In genomic region chr2:25829377-25829704, GRCh38 we compare ENCODE assay signal across 25 cellular contexts. TPM values are rescaled to one million over a fixed set of nuclear protein-coding genes. Genes with fewer than 3 reads are reported as not detected.
A peak's percentile ranks its signal among the peaks of the same experiment; 100 is the strongest.
DNase-seq lines count a peak whose midpoint lies in the region; ATAC-seq and TF ChIP-seq lines count a peak whose summit lies in the region.
"Had no signal": no experiment of that assay in that cellular context is flagged by ENCODE, and none has a peak within 500 bp of the region (broad histone marks: within the 10 kb centered on the region; RNA-seq: fewer than 3 reads in every experiment).

No MANE protein-coding gene starts in this region.

- CTCF ChIA-PET in activated naive CD4-positive, alpha-beta T cell treated with anti-CD3 and anti-CD28 coated beads for 36 hours (lab: Charles Lee), result interaction anchor here (1.9 kb wide), 1 partner anchor 23 kb away, joined by 7 read pairs; no protein-coding TSS in a partner anchor
- CTCF ChIA-PET in activated naive CD4-positive, alpha-beta T cell treated with anti-CD3 and anti-CD28 coated beads, Interleukin-2, amount 10 ng/mL, durations not matched to agents 7 days and 5 days (lab: Charles Lee), result interaction anchor here (1.1 kb wide), 1 partner anchor 9 kb away, joined by 3 read pairs; no protein-coding TSS in a partner anchor

- peak overlapping the region; percentile 76 for H3K9ac ChIP-seq in adipocyte (ENCODE audit: low read length)
- H3K9ac ChIP-seq: BLaER1 treated with 17β-estradiol and CSF1 and Interleukin-3, amounts not matched to agents 10 nM and 100 nM had no signal

- no peak for TF ChIP-seq CTCF in thyroid gland (IDR thresholded peaks at IDR 0.05)
- no peak for TF ChIP-seq CTCF in heart left ventricle (IDR thresholded peaks at IDR 0.05)

- H3K4me1 Mint-ChIP-seq in activated naive CD4-positive, alpha-beta T cell treated with anti-CD3 and anti-CD28 coated beads for 36 hours (ENCODE audit: low read depth), result peaks cover 73% of the 10 kb centered on the region
- H3K4me1 Mint-ChIP-seq in activated naive CD4-positive, alpha-beta T cell treated with anti-CD3 and anti-CD28 coated beads, Interleukin-2, amount 10 ng/mL, durations not matched to agents 7 days and 5 days, result peaks cover 64% of the 10 kb centered on the region

- no peaks in the 10 kb centered on the region for H3K27me3 Mint-ChIP-seq in activated naive CD4-positive, alpha-beta T cell treated with anti-CD3 and anti-CD28 coated beads for 36 hours (ENCODE audit: low read depth)
- no peaks in the 10 kb centered on the region for H3K27me3 Mint-ChIP-seq in activated naive CD4-positive, alpha-beta T cell treated with anti-CD3 and anti-CD28 coated beads, Interleukin-2, amount 10 ng/mL, durations not matched to agents 7 days and 5 days
- H3K27me3 Mint-ChIP-seq: IgD-negative memory B cell had no signal

- intact Hi-C loops in activated naive CD4-positive, alpha-beta T cell treated with anti-CD3 and anti-CD28 coated beads for 36 hours (cut with micrococcal nuclease), result no loop called here
- intact Hi-C loops in thyroid gland (cut with DNase I) (no loop called here), left ventricle myocardium superior (cut with micrococcal nuclease) (no loop called here), heart left ventricle (cut with DNase I) (no loop called here)

- H3K9me3 ChIP-seq in adipocyte (ENCODE audit: control insufficient read depth, low read length), result peaks cover 9% of the 10 kb centered on the region
- no peaks in the 10 kb centered on the region for H3K9me3 ChIP-seq in thyroid gland
- H3K9me3 ChIP-seq in heart left ventricle, result peaks cover 0 to 29% (median 11%) of the 10 kb centered on the region in 12 donors

- no peak overlapping the region for H3K4me3 Mint-ChIP-seq in activated naive CD4-positive, alpha-beta T cell treated with anti-CD3 and anti-CD28 coated beads for 36 hours
- H3K4me3 Mint-ChIP-seq in activated naive CD4-positive, alpha-beta T cell treated with anti-CD3 and anti-CD28 coated beads, Interleukin-2, amount 10 ng/mL, durations not matched to agents 7 days and 5 days, result no peak overlapping the region
- H3K4me3 Mint-ChIP-seq: IgD-negative memory B cell had no signal

- H3K4me1 ChIP-seq in adipocyte (ENCODE audit: control insufficient read depth, insufficient read depth, low read length), result peaks cover 17% of the 10 kb centered on the region
- H3K4me1 ChIP-seq in thyroid gland, result peaks cover 10 to 18% of the 10 kb centered on the region in 2 donors
- H3K4me1 ChIP-seq in heart left ventricle, result peaks cover 0 to 27% (median 0%) of the 10 kb centered on the region in 12 donors
- H3K4me1 ChIP-seq: SJSA1 had no signal

- no peak for ATAC-seq in left ventricle myocardium superior
- ATAC-seq in GM21528 (IDR thresholded peaks at IDR 0.05; ENCODE audit: low FRiP score, unreplicated experiment), result no peak
- ATAC-seq in heart left ventricle, result no peak

- TF ChIP-seq POLR2A in thyroid gland (IDR thresholded peaks at IDR 0.05) (no peak), heart left ventricle (IDR thresholded peaks at IDR 0.05) (no peak)

- H3K9me3 Mint-ChIP-seq in activated naive CD4-positive, alpha-beta T cell treated with anti-CD3 and anti-CD28 coated beads for 36 hours, result peaks cover 9% of the 10 kb centered on the region
- peaks cover 7% of the 10 kb centered on the region for H3K9me3 Mint-ChIP-seq in activated naive CD4-positive, alpha-beta T cell treated with anti-CD3 and anti-CD28 coated beads, Interleukin-2, amount 10 ng/mL, durations not matched to agents 7 days and 5 days

- WGBS in thyroid gland, 2 donors, result 73 to 75% methylated on average over 1 of the region's 1 CpG
- 93 to 98% (median 97%) methylated on average over 1 of the region's 1 CpG for WGBS in heart left ventricle, 4 donors

- H3K27me3 ChIP-seq in adipocyte (replicated peaks; ENCODE audit: control insufficient read depth, insufficient read depth, low read length), result no peaks in the 10 kb centered on the region
- H3K27me3 ChIP-seq in thyroid gland, result no peaks in the 10 kb centered on the region
- no peaks in the 10 kb centered on the region for H3K27me3 ChIP-seq in heart left ventricle
- H3K27me3 ChIP-seq: BLaER1 treated with 17β-estradiol and CSF1 and Interleukin-3, amounts not matched to agents 10 nM and 100 nM; SJSA1; upper lobe of left lung had no signal

- peak overlapping the region; percentile 13 to 73 (median 72) for H3K27ac ChIP-seq in thyroid gland
- H3K27ac ChIP-seq in heart left ventricle, result no peak overlapping the region
- H3K27ac ChIP-seq: BLaER1 treated with 17β-estradiol and CSF1 and Interleukin-3, amounts not matched to agents 10 nM and 100 nM; SJSA1; upper lobe of left lung had no signal

- H3K36me3 Mint-ChIP-seq in activated naive CD4-positive, alpha-beta T cell treated with anti-CD3 and anti-CD28 coated beads for 36 hours (ENCODE audit: low read depth), result peaks cover 22% of the 10 kb centered on the region
- H3K36me3 Mint-ChIP-seq in activated naive CD4-positive, alpha-beta T cell treated with anti-CD3 and anti-CD28 coated beads, Interleukin-2, amount 10 ng/mL, durations not matched to agents 7 days and 5 days, result peaks cover 46% of the 10 kb centered on the region

- H3K27ac Mint-ChIP-seq in activated naive CD4-positive, alpha-beta T cell treated with anti-CD3 and anti-CD28 coated beads for 36 hours, result peak overlapping the region; percentile 14
- H3K27ac Mint-ChIP-seq in activated naive CD4-positive, alpha-beta T cell treated with anti-CD3 and anti-CD28 coated beads, Interleukin-2, amount 10 ng/mL, durations not matched to agents 7 days and 5 days, result no peak overlapping the region
- H3K27ac Mint-ChIP-seq: IgD-negative memory B cell had no signal

- H3K36me3 ChIP-seq in adipocyte (ENCODE audit: control insufficient read depth, insufficient read depth, low read length, severe bottlenecking), result peaks cover 8% of the 10 kb centered on the region
- no peaks in the 10 kb centered on the region for H3K36me3 ChIP-seq in thyroid gland
- H3K36me3 ChIP-seq in heart left ventricle, result peaks cover 0 to 13% (median 0%) of the 10 kb centered on the region in 9 donors

- H3K4me3 ChIP-seq in adipocyte (ENCODE audit: low read length) (peak overlapping the region; percentile 45), thyroid gland (replicated peaks in 1 of 3) (no peak overlapping the region), heart left ventricle (no peak overlapping the region)
- H3K4me3 ChIP-seq: BLaER1 treated with 17β-estradiol and CSF1 and Interleukin-3, amounts not matched to agents 10 nM and 100 nM; SJSA1; upper lobe of left lung had no signal

- DNase-seq in activated naive CD4-positive, alpha-beta T cell treated with anti-CD3 and anti-CD28 coated beads for 36 hours, result no peak
- DNase-seq in activated naive CD4-positive, alpha-beta T cell treated with anti-CD3 and anti-CD28 coated beads, Interleukin-2, amount 10 ng/mL, durations not matched to agents 7 days and 5 days, result no peak
- DNase-seq in adipocyte (ENCODE audit: low read depth), result peak; percentile 63
- DNase-seq in iris pigment epithelial cell (ENCODE audit: low read depth), result peak; percentile 27
- no peak for DNase-seq in thyroid gland
- DNase-seq in left ventricle myocardium superior, result no peak
- no peak for DNase-seq in heart left ventricle
- DNase-seq: activated CD4-positive, alpha-beta T cell treated with anti-CD3 and anti-CD28 coated beads for 48 hours; activated gamma-delta T cell; aorta; central memory CD4-positive, alpha-beta T cell; erythroblast; GOT3; mesenchymal stem cell; NCI-H1436; NCI-H510A; NK-92 treated with Interleukin-12 subunit alpha and Interleukin-12 subunit beta, amount 100 ng/mL, for 24 hours; occipital lobe; stimulated activated CD4-positive, alpha-beta T cell treated with anti-CD3 and anti-CD28 coated beads, Interleukin-12 subunit alpha, Interleukin-12 subunit beta, amount 100 ng/mL, for 4 hours; stimulated activated CD4-positive, alpha-beta T cell treated with anti-CD3 and anti-CD28 coated beads, Interleukin-4, amount 100 ng/mL, for 4 hours; upper lobe of left lung had no signal

RNA-seq across cellular contexts. Expression of gene ASXL2, which starts 48.9 kb away (rescaled TPM):
- 10 to 100 TPM; 25.2 to 29.1 TPM for total RNA-seq in activated naive CD4-positive, alpha-beta T cell treated with anti-CD3 and anti-CD28 coated beads for 36 hours
- total RNA-seq in thyroid gland (10 to 100 TPM; 19.2 to 23.5 (median 20.4) TPM), left ventricle myocardium superior (26.1 TPM), heart left ventricle (10 to 100 TPM; 19.2 to 35.3 (median 30.3) TPM)
- polyA plus RNA-seq in heart left ventricle, result 1 to 10 TPM; 1.9 to 7.0 TPM

Comparison
In these comparisons a context has a peak if more than half of its experiments do, and no peak if none do; other contexts are left out.
1. DNase-seq: peak in adipocyte (single experiment) and iris pigment epithelial cell (single experiment); none in activated naive CD4-positive, alpha-beta T cell treated with anti-CD3 and anti-CD28 coated beads for 36 hours (single experiment), activated naive CD4-positive, alpha-beta T cell treated with anti-CD3 and anti-CD28 coated beads, Interleukin-2, amount 10 ng/mL, durations not matched to agents 7 days and 5 days (single experiment), thyroid gland (0 of 2), left ventricle myocardium superior (single experiment) and heart left ventricle (0 of 5).
2. H3K27ac ChIP-seq: peak in thyroid gland (3 of 3); none in heart left ventricle (0 of 12).